In the genomic region with DNA sequence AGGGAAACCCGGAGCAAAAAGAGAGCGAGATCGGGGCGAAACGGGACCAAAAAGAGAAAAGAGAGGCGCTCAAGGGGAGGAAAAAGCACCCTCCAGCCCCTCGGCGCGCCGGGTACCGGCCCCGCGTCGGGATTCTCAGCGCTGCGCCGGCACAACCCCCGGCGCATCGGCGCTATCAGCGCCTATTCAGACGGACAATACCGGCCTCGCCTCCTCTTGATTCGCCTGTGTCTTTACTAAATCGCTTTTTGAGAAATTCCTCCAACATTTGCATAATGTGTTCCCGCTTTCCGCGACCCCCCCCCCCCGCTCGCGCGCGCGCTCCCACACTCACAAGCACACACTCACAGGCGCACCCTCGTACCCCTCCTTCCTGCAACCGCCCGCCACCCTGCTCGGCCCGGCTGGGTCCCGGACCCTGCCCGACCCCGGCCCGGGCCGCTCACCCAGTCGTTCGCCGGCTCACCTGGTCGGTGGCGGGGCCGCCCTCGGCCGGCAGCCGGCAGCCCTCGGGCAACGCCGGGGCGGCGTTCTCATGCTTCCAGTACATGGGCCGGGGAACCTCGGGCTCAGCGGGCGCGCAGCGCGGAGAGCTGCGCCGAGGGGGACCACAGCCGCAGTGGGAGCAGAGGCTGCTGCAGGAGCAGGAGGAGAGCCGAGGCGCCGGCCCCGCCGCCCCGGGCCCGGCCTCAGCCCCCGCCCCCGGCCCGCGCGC, we compare ENCODE assay signal across 8 cellular contexts. TPM values are rescaled to one million over a fixed set of nuclear protein-coding genes. Genes with fewer than 3 reads are reported as not detected.
DNase-seq lines count a peak whose midpoint lies in the region; ATAC-seq, FAIRE-seq and TF ChIP-seq lines count a peak whose summit lies in the region.

No MANE protein-coding gene starts in this region.

- 1% methylated on average over 31 of the region's 83 CpGs for WGBS in K562 (ENCODE audit: insufficient coverage, low coverage, missing lambda C conversion rate)

- DNase-seq in cardiac muscle cell (ENCODE audit: low read depth in 1 of 2, low spot score in 1 of 2) (peak in 1 of 2 donors; percentile 49), Right ventricle myocardium inferior (ENCODE audit: missing footprints) (no peak), K562 (ENCODE audit: extremely low read depth in 1 of 4, low spot score in 3 of 4) (peak in 3 of 4 experiments; percentile 31 to 52 (median 48)), memory B cell (ENCODE audit: low spot score in 2 of 2) (no peak), upper lobe of right lung (no peak), KBM-7 (no peak)
- DNase-seq in stimulated activated CD8-positive, alpha-beta memory T cell treated with anti-CD3 and anti-CD28 coated beads, Interleukin-4, amount 100 ng/mL, for 48 hours: no peak

- CTCF ChIA-PET in K562 (lab: Yijun Ruan, JAX; ENCODE audit: low intra/inter-chr PET ratio): no interaction called here

- peak overlapping the region; percentile 77 for H3K4me3 Mint-ChIP-seq in memory B cell

- H3K27me3 ChIP-seq in cardiac muscle cell: peaks cover 100% of the 10 kb centered on the region
- peaks cover 27 to 30% of the 10 kb centered on the region in 2 experiments for H3K27me3 ChIP-seq in K562 (ENCODE audit: control insufficient read depth in 2 of 2, insufficient read depth in 2 of 2, low read length in 2 of 2)
- peaks cover 63% of the 10 kb centered on the region for H3K27me3 ChIP-seq in upper lobe of right lung

- in situ Hi-C loops in K562 (cut with MboI): loop anchor here (10.0 kb wide), 1 partner anchor 1964 kb away; no protein-coding TSS in a partner anchor
- in situ Hi-C loops in KBM-7 (cut with MboI; ENCODE audit: low pct_unique_long_range_greater_than_20kb, low sequenced_read_pairs): no loop called here

- H3K9me3 ChIP-seq in cardiac muscle cell (ENCODE audit: low read depth): no peaks in the 10 kb centered on the region
- no peaks in the 10 kb centered on the region for H3K9me3 ChIP-seq in K562 (replicated peaks; ENCODE audit: control insufficient read depth, insufficient read depth, low read depth, low read length)
- H3K9me3 ChIP-seq in upper lobe of right lung: no peaks in the 10 kb centered on the region

- FAIRE-seq in K562 (lab: Jason Lieb, UNC): no peak

- H3K27me3 Mint-ChIP-seq in memory B cell: peaks cover 19% of the 10 kb centered on the region

- no peaks in the 10 kb centered on the region for H3K79me2 ChIP-seq in K562 (ENCODE audit: control insufficient read depth, insufficient read depth, low read length)

- H3K9ac ChIP-seq in K562 (ENCODE audit: insufficient read depth in 1 of 2, low read depth in 2 of 2, low read length in 2 of 2): peak overlapping the region in 1 of 2 experiments; percentile 89; a peak in 3 of 4 replicates

- H2AFZ ChIP-seq in K562 (ENCODE audit: low read depth, low read length): peak overlapping the region; percentile 83

- peaks cover 5% of the 10 kb centered on the region for H3K9me1 ChIP-seq in K562 (ENCODE audit: control insufficient read depth, insufficient read depth, low read length)

- no peak for TF ChIP-seq RAD21 in K562 (CRISPR knock-in tag; conservative IDR thresholded peaks at IDR 0.05 in 1 of 2, IDR thresholded peaks at IDR 0.05 in 1 of 2)

- H3K4me1 ChIP-seq in cardiac muscle cell (ENCODE audit: low read depth) (peaks cover 12% of the 10 kb centered on the region), K562 (replicated peaks in 1 of 2; ENCODE audit: control insufficient read depth in 2 of 2, insufficient read depth in 2 of 2, low read length in 2 of 2) (peaks cover 7 to 30% of the 10 kb centered on the region in 2 experiments; a peak in 4 of 5 replicates), upper lobe of right lung (peaks cover 13% of the 10 kb centered on the region)

- no peaks in the 10 kb centered on the region for H3K4me1 Mint-ChIP-seq in memory B cell

- intact Hi-C loops in Right ventricle myocardium inferior (cut with DNase I) (loop anchor here (5.0 to 10.0 kb wide), 2 partner anchors 101 to 116 kb away; no protein-coding TSS in a partner anchor), K562 (cut with micrococcal nuclease) (no loop called here), upper lobe of right lung (cut with DNase I) (no loop called here)

- H3K36me3 Mint-ChIP-seq in memory B cell: no peaks in the 10 kb centered on the region

- H3K9me3 Mint-ChIP-seq in memory B cell: no peaks in the 10 kb centered on the region

- H3K27ac Mint-ChIP-seq in memory B cell: no peak overlapping the region

- H3K36me3 ChIP-seq in cardiac muscle cell (no peaks in the 10 kb centered on the region), K562 (ENCODE audit: control insufficient read depth, insufficient read depth, low read length) (no peaks in the 10 kb centered on the region), upper lobe of right lung (no peaks in the 10 kb centered on the region)

- H3K4me2 ChIP-seq in K562 (ENCODE audit: insufficient read depth, low read length): peak overlapping the region; percentile 63

- H3K4me3 ChIP-seq in cardiac muscle cell (peak overlapping the region; percentile 25), K562 (peak overlapping the region; percentile 49), upper lobe of right lung (peak overlapping the region; percentile 45)

- no peak for TF ChIP-seq CTCF in cardiac muscle cell (IDR thresholded peaks at IDR 0.05; ENCODE audit: low read depth, low read length)
- no peak for TF ChIP-seq CTCF in K562 (IDR thresholded peaks at IDR 0.05 in 2 of 3, conservative IDR thresholded peaks at IDR 0.05 in 1 of 3; ENCODE audit: insufficient read depth in 2 of 3, low read depth in 1 of 3, low read length in 3 of 3)
- TF ChIP-seq CTCF in upper lobe of right lung (IDR thresholded peaks at IDR 0.05): no peak

- POLR2A ChIA-PET in K562 (lab: Yijun Ruan, JAX): interaction anchor here (0.6 to 1.0 kb wide), 2 partner anchors 37 to 59 kb away, joined by 3 to 4 read pairs; no protein-coding TSS in a partner anchor

- no TSS peak for BruUV-seq in K562 (replicated peaks; lab: Mats Ljungman, UMichigan)

- TF ChIP-seq POLR2A in K562 (conservative IDR thresholded peaks at IDR 0.05): no peak

- ATAC-seq in Right ventricle myocardium inferior: no peak
- ATAC-seq in K562: peak; percentile 64
- ATAC-seq in memory B cell (ENCODE audit: low read depth): peak; percentile 42
- ATAC-seq in upper lobe of right lung: peak; percentile 9
- no peak for ATAC-seq in activated CD4-positive, CD25-positive, alpha-beta regulatory T cell treated with anti-CD3 and anti-CD28 coated beads, Interleukin-2, amount 50 U/mL, for 24 hours

- 0 out of 2 replicates have a peak, but pooled peaks cover 6% of the 10 kb centered on the region for H4K20me1 ChIP-seq in K562 (replicated peaks; ENCODE audit: control insufficient read depth, insufficient read depth, low read length)

- H3K27ac ChIP-seq in cardiac muscle cell (no peak overlapping the region), K562 (ENCODE audit: extremely low read depth, low read depth, low read length) (no peak overlapping the region), upper lobe of right lung (no peak overlapping the region)

- no peak for TF ChIP-seq EP300 in K562 (IDR thresholded peaks at IDR 0.05; ENCODE audit: low read length)

RNA-seq across cellular contexts. Expression of a gene that starts 0.4 kb away (rescaled TPM):
- 0.12 and 0.14 TPM in 2 replicates for total RNA-seq in cardiac muscle cell
- polyA plus RNA-seq in cardiac muscle cell: not detected in 2 replicates
- 6.1 TPM for total RNA-seq in Right ventricle myocardium inferior
- 9.0 and 14.1 TPM in 2 replicates for total RNA-seq in K562 (2011; cell fraction: chromatin; rRNA removed; ENCODE audit: low replicate concordance)
- total RNA-seq in K562 (2011; cell fraction: nucleolus; rRNA removed): 10.5 and 14.0 TPM in 2 replicates
- 10.1 and 17.3 TPM in 2 replicates for total RNA-seq in K562 (2011; cell fraction: nucleoplasm; rRNA removed)
- 16.3 and 23.8 TPM in 2 replicates for total RNA-seq in K562 (2014; rRNA removed)
- 5.1 and 5.4 TPM in 2 replicates for total RNA-seq in K562 (2014; rRNA removed; fragmentation: Illumina TruSeq; extraction: Trizol)
- 7.1 and 8.3 TPM in 2 replicates for total RNA-seq in K562 (2015; rRNA removed; fragmentation: Illumina TruSeq; extraction: Trizol)
- 13.4 and 14.0 TPM in 2 replicates for total RNA-seq in K562 (2021)
- 7.9 and 9.4 TPM in 2 replicates for polyA plus RNA-seq in K562 (2011; rRNA removed)
- 7.8 and 18.0 TPM in 2 replicates for polyA plus RNA-seq in K562 (2011; cell fraction: cytosol; rRNA removed)
- polyA plus RNA-seq in K562 (2011; cell fraction: nucleus; rRNA removed): 10.5 and 16.5 TPM in 2 replicates
- polyA plus RNA-seq in K562 (2012): 5.0 and 9.0 TPM in 2 replicates
- 9.5 and 14.8 TPM in 2 replicates for polyA plus RNA-seq in K562 (2014; fragmentation: Illumina TruSeq; extraction: Trizol)
- polyA plus RNA-seq in K562 (2014; fragmentation: Nextera tagmentation; extraction: Ambion mirVana): 1 to 10 TPM; 2.8 to 3.4 TPM
- polyA plus RNA-seq in K562 (2014; rRNA removed): 12.0 and 20.9 TPM in 2 replicates
- 5.1 and 5.6 TPM in 2 replicates for polyA minus RNA-seq in K562 (2011; rRNA and poly(A)+ RNA removed)
- 4.7 and 8.4 TPM in 2 replicates for polyA minus RNA-seq in K562 (2011; cell fraction: cytosol; rRNA and poly(A)+ RNA removed)
- polyA minus RNA-seq in K562 (2011; cell fraction: nucleus; rRNA and poly(A)+ RNA removed): 5.2 and 6.5 TPM in 2 replicates
- total RNA-seq in upper lobe of right lung: 16.9 TPM

RNA-seq across cellular contexts. Expression of a gene that starts 36.3 kb away (rescaled TPM):
- total RNA-seq in cardiac muscle cell: 5.4 and 5.6 TPM in 2 replicates
- polyA plus RNA-seq in cardiac muscle cell: 16.7 and 28.2 TPM in 2 replicates
- 38.5 TPM for total RNA-seq in Right ventricle myocardium inferior
- 4.5 and 12.6 TPM in 2 replicates for total RNA-seq in K562 (2011; cell fraction: chromatin; rRNA removed; ENCODE audit: low replicate concordance)
- 3.5 and 3.7 TPM in 2 replicates for total RNA-seq in K562 (2011; cell fraction: nucleolus; rRNA removed)
- 5.8 and 9.0 TPM in 2 replicates for total RNA-seq in K562 (2011; cell fraction: nucleoplasm; rRNA removed)
- total RNA-seq in K562 (2014; rRNA removed): 7.4 and 7.9 TPM in 2 replicates
- 24.5 and 25.2 TPM in 2 replicates for total RNA-seq in K562 (2014; rRNA removed; fragmentation: Illumina TruSeq; extraction: Trizol)
- total RNA-seq in K562 (2015; rRNA removed; fragmentation: Illumina TruSeq; extraction: Trizol): 14.6 and 16.3 TPM in 2 replicates
- total RNA-seq in K562 (2021): 34.0 and 36.4 TPM in 2 replicates
- 46.5 and 61.7 TPM in 2 replicates for polyA plus RNA-seq in K562 (2011; rRNA removed)
- 8.2 and 10.9 TPM in 2 replicates for polyA plus RNA-seq in K562 (2011; cell fraction: cytosol; rRNA removed)
- polyA plus RNA-seq in K562 (2011; cell fraction: nucleus; rRNA removed): 6.1 and 11.3 TPM in 2 replicates
- polyA plus RNA-seq in K562 (2012): 22.9 and 29.0 TPM in 2 replicates
- polyA plus RNA-seq in K562 (2014; fragmentation: Illumina TruSeq; extraction: Trizol): 39.6 and 41.8 TPM in 2 replicates
- polyA plus RNA-seq in K562 (2014; fragmentation: Nextera tagmentation; extraction: Ambion mirVana): 10 to 100 TPM; 84.1 to 86.3 TPM
- polyA plus RNA-seq in K562 (2014; rRNA removed): 20.0 and 26.5 TPM in 2 replicates
- polyA minus RNA-seq in K562 (2011; rRNA and poly(A)+ RNA removed): 29.0 and 32.7 TPM in 2 replicates
- polyA minus RNA-seq in K562 (2011; cell fraction: cytosol; rRNA and poly(A)+ RNA removed): 6.8 and 12.9 TPM in 2 replicates
- polyA minus RNA-seq in K562 (2011; cell fraction: nucleus; rRNA and poly(A)+ RNA removed): 2.4 and 4.9 TPM in 2 replicates
- total RNA-seq in upper lobe of right lung: 17.5 TPM

RNA-seq across cellular contexts. Expression of a gene that starts 36.3 kb away (rescaled TPM):
- total RNA-seq in cardiac muscle cell (41.0 and 44.4 TPM in 2 replicates), Right ventricle myocardium inferior (39.1 TPM), K562 (2014; rRNA removed) (53.6 and 57.9 TPM in 2 replicates), K562 (2014; rRNA removed; fragmentation: Illumina TruSeq; extraction: Trizol) (81.2 and 89.5 TPM in 2 replicates), K562 (2015; rRNA removed; fragmentation: Illumina TruSeq; extraction: Trizol) (65.7 and 70.8 TPM in 2 replicates), K562 (2021) (49.0 and 55.0 TPM in 2 replicates), upper lobe of right lung (31.9 TPM)
- polyA plus RNA-seq in cardiac muscle cell (45.3 and 45.5 TPM in 2 replicates), K562 (2011; rRNA removed) (101 and 105 TPM in 2 replicates), K562 (2014; fragmentation: Illumina TruSeq; extraction: Trizol) (81.3 and 93.1 TPM in 2 replicates), K562 (2014; fragmentation: Nextera tagmentation; extraction: Ambion mirVana) (10 to 100 TPM; 78.6 to 95.1 TPM), K562 (2014; rRNA removed) (80.2 and 86.8 TPM in 2 replicates)
- total RNA-seq in K562 (2011; cell fraction: chromatin; rRNA removed; ENCODE audit: low replicate concordance): 118 and 197 TPM in 2 replicates
- 66.7 and 74.3 TPM in 2 replicates for total RNA-seq in K562 (2011; cell fraction: nucleolus; rRNA removed)
- total RNA-seq in K562 (2011; cell fraction: nucleoplasm; rRNA removed): 91.3 and 97.5 TPM in 2 replicates
- polyA plus RNA-seq in K562 (2011; cell fraction: cytosol; rRNA removed): 32.0 and 54.7 TPM in 2 replicates
- polyA plus RNA-seq in K562 (2011; cell fraction: nucleus; rRNA removed): 155 and 246 TPM in 2 replicates
- polyA plus RNA-seq in K562 (2012): 45.7 and 52.4 TPM in 2 replicates
- polyA minus RNA-seq in K562 (2011; rRNA and poly(A)+ RNA removed): 103 and 108 TPM in 2 replicates
- polyA minus RNA-seq in K562 (2011; cell fraction: cytosol; rRNA and poly(A)+ RNA removed): 34.3 and 46.7 TPM in 2 replicates
- 56.1 and 91.1 TPM in 2 replicates for polyA minus RNA-seq in K562 (2011; cell fraction: nucleus; rRNA and poly(A)+ RNA removed)

Comparison
In these comparisons a context has a peak if more than half of its experiments do, and no peak if none do; other contexts are left out.
1. DNase-seq: peak in K562 (3 of 4); none in Right ventricle myocardium inferior (single experiment), memory B cell (0 of 2), upper lobe of right lung (single experiment), stimulated activated CD8-positive, alpha-beta memory T cell treated with anti-CD3 and anti-CD28 coated beads, Interleukin-4, amount 100 ng/mL, for 48 hours (single experiment) and KBM-7 (single experiment).
2. ATAC-seq: peak in K562 (single experiment), memory B cell (single experiment) and upper lobe of right lung (single experiment); none in Right ventricle myocardium inferior (single experiment) and activated CD4-positive, CD25-positive, alpha-beta regulatory T cell treated with anti-CD3 and anti-CD28 coated beads, Interleukin-2, amount 50 U/mL, for 24 hours (0 of 2).
3. Peak in every context shown above with its lines, with median percentiles within 50 percentile points of each other: H3K4me3 ChIP-seq.